Comparison of ENCODE assay signal across 27 cellular contexts in the genomic region with DNA sequence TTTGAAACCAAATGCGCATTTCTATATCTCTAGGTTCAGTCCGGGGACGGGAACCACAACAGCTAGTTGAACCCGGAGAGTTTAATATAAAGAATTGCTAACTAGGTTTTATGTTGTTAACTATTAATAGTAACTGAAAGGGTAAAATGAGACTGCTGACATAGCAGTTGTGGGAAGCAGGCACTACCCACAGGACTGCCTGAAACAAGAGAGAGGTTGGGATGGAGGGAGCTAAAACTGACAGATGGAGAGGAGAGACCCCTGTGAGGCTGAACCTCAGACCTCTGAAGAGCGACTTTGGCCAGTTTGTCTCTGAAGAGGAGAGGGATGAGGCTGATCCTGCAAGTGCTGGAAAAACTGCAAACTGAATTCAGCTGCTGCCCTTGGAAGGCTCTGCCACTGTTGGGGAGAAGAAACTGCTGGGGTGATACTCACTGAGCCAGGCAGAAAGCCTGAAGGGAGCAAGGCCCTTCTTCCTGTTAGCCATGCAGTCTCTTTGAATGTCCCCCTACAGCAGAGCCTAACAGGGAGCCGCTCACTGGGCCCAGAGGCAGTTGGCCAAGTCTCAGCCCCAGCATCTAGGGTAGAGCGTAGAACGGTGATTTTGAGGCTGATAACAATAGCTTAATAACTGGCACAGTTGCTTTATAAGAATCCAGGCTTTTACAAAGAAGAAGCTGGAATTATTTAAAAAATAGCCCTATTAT.
DNase-seq lines count a peak whose midpoint lies in the region; ATAC-seq, FAIRE-seq and TF ChIP-seq lines count a peak whose summit lies in the region.
"Had no signal": no experiment of that assay in that cellular context is flagged by ENCODE, and none has a peak within 500 bp of the region (broad histone marks: within the 10 kb centered on the region; RNA-seq: fewer than 3 reads in every experiment).

No MANE protein-coding gene starts in this region.

- FAIRE-seq in A549 (lab: Jason Lieb, UNC): no peak
- FAIRE-seq: GM19239 had no signal

- DNase-seq in A549 (ENCODE audit: low read depth in 1 of 2, low spot score in 1 of 2) (no peak), iPS-NIHi7 (ENCODE audit: extremely low spot score) (peak; percentile 16), NCI-H526 treated with DMSO at 0.1 percent for 48 hours (lab: John Stamatoyannopoulos, UW) (no peak), MCF 10A (ENCODE audit: unreplicated experiment) (no peak)
- no peak for DNase-seq in activated naive CD8-positive, alpha-beta T cell treated with anti-CD3 and anti-CD28 coated beads for 36 hours
- no peak for DNase-seq in activated CD4-positive, alpha-beta T cell treated with anti-CD3 and anti-CD28 coated beads, Interleukin-2, amount 10 ng/mL, durations not matched to agents 7 days and 5 days
- DNase-seq: Calu3; CD8-positive, alpha-beta memory T cell; DMS153; GF-D8; Karpas-422; NCI-H1048; NCI-H1436; NCI-H187 treated with DMSO at 0.1 percent for 48 hours; NCI-H2107; NCI-H2227 treated with DMSO at 0.1 percent for 48 hours; NCI-H510A; NCI-H748 treated with DMSO at 0.1 percent for 48 hours; NK-92 treated with Interleukin-12 subunit alpha and Interleukin-12 subunit beta, amount 100 ng/mL, for 24 hours; SIG-M5; SK-N-SH had no signal

- H3K4me2 ChIP-seq in A549: no peak overlapping the region
- H3K4me2 ChIP-seq: SK-N-SH had no signal

- POLR2A ChIA-PET in A549 (lab: Yijun Ruan, JAX) (no interaction called here), MCF 10A (lab: Yijun Ruan, JAX) (no interaction called here)
- POLR2A ChIA-PET in activated CD4-positive, alpha-beta T cell treated with anti-CD3 and anti-CD28 coated beads, Interleukin-2, amount 10 ng/mL, durations not matched to agents 7 days and 5 days (lab: Charles Lee): no interaction called here

- intact Hi-C loops in MCF 10A (cut with micrococcal nuclease): no loop called here

- H3K4me3 Mint-ChIP-seq in brain: no peak overlapping the region
- H3K4me3 Mint-ChIP-seq in activated naive CD8-positive, alpha-beta T cell treated with anti-CD3 and anti-CD28 coated beads for 36 hours: no peak overlapping the region
- H3K4me3 Mint-ChIP-seq in activated CD4-positive, alpha-beta T cell treated with anti-CD3 and anti-CD28 coated beads, Interleukin-2, amount 10 ng/mL, durations not matched to agents 7 days and 5 days: no peak overlapping the region
- no peak overlapping the region for H3K4me3 Mint-ChIP-seq in MCF 10A (ENCODE audit: unreplicated experiment)
- H3K4me3 Mint-ChIP-seq: CD8-positive, alpha-beta memory T cell; IgD-negative memory B cell had no signal

- CTCF ChIA-PET in A549 (lab: Yijun Ruan, JAX) (no interaction called here), MCF 10A (lab: Yijun Ruan, JAX) (no interaction called here)
- CTCF ChIA-PET in activated CD4-positive, alpha-beta T cell treated with anti-CD3 and anti-CD28 coated beads, Interleukin-2, amount 10 ng/mL, durations not matched to agents 7 days and 5 days (lab: Charles Lee): no interaction called here

- TF ChIP-seq CTCF in A549 (IDR thresholded peaks at IDR 0.05) (no peak), brain (conservative IDR thresholded peaks at IDR 0.05) (no peak), MCF 10A (IDR thresholded peaks at IDR 0.05; ENCODE audit: unreplicated experiment) (no peak)

- no peaks in the 10 kb centered on the region for H3K27me3 ChIP-seq in HUES64 (ENCODE audit: insufficient read depth, low read length)

- H3K27ac Mint-ChIP-seq in brain (peak overlapping the region in 3 of 5 experiments; percentile 3 to 82 (median 16)), MCF 10A (ENCODE audit: low read depth, unreplicated experiment) (no peak overlapping the region)
- H3K27ac Mint-ChIP-seq in activated naive CD8-positive, alpha-beta T cell treated with anti-CD3 and anti-CD28 coated beads for 36 hours: no peak overlapping the region
- H3K27ac Mint-ChIP-seq in activated CD4-positive, alpha-beta T cell treated with anti-CD3 and anti-CD28 coated beads, Interleukin-2, amount 10 ng/mL, durations not matched to agents 7 days and 5 days: no peak overlapping the region
- H3K27ac Mint-ChIP-seq: IgD-negative memory B cell had no signal

- ATAC-seq in A549: no peak

- H3K9ac ChIP-seq in HUES64 (ENCODE audit: low read depth, low read length): peak overlapping the region; percentile 24; the same call in 1 of the 2 replicates
- H3K9ac ChIP-seq: SK-N-SH had no signal

- no peak for TF ChIP-seq EP300 in A549 (IDR thresholded peaks at IDR 0.05)

- peaks cover 0 to 12% (median 9%) of the 10 kb centered on the region in 5 experiments for H3K9me3 Mint-ChIP-seq in brain
- peaks cover 2% of the 10 kb centered on the region for H3K9me3 Mint-ChIP-seq in activated naive CD8-positive, alpha-beta T cell treated with anti-CD3 and anti-CD28 coated beads for 36 hours
- H3K9me3 Mint-ChIP-seq in activated CD4-positive, alpha-beta T cell treated with anti-CD3 and anti-CD28 coated beads, Interleukin-2, amount 10 ng/mL, durations not matched to agents 7 days and 5 days: peaks cover 6% of the 10 kb centered on the region
- H3K9me3 Mint-ChIP-seq in MCF 10A (ENCODE audit: unreplicated experiment): no peaks in the 10 kb centered on the region

- H3K27me3 Mint-ChIP-seq in brain (no peaks in the 10 kb centered on the region), MCF 10A (ENCODE audit: insufficient read depth, unreplicated experiment) (no peaks in the 10 kb centered on the region)
- H3K27me3 Mint-ChIP-seq in activated naive CD8-positive, alpha-beta T cell treated with anti-CD3 and anti-CD28 coated beads for 36 hours: no peaks in the 10 kb centered on the region
- no peaks in the 10 kb centered on the region for H3K27me3 Mint-ChIP-seq in activated CD4-positive, alpha-beta T cell treated with anti-CD3 and anti-CD28 coated beads, Interleukin-2, amount 10 ng/mL, durations not matched to agents 7 days and 5 days
- H3K27me3 Mint-ChIP-seq: CD8-positive, alpha-beta memory T cell; IgD-negative memory B cell had no signal

- H3K4me1 Mint-ChIP-seq in brain: peaks cover 25% of the 10 kb centered on the region
- no peaks in the 10 kb centered on the region for H3K4me1 Mint-ChIP-seq in activated naive CD8-positive, alpha-beta T cell treated with anti-CD3 and anti-CD28 coated beads for 36 hours
- no peaks in the 10 kb centered on the region for H3K4me1 Mint-ChIP-seq in activated CD4-positive, alpha-beta T cell treated with anti-CD3 and anti-CD28 coated beads, Interleukin-2, amount 10 ng/mL, durations not matched to agents 7 days and 5 days
- H3K4me1 Mint-ChIP-seq in MCF 10A (ENCODE audit: insufficient read depth, unreplicated experiment): no peaks in the 10 kb centered on the region
- H3K4me1 Mint-ChIP-seq: CD8-positive, alpha-beta memory T cell; IgD-negative memory B cell had no signal

- H3K4me3 ChIP-seq in A549 (no peak overlapping the region), HUES64 (ENCODE audit: low read length) (no peak overlapping the region)

- TF ChIP-seq POLR2A in A549 (IDR thresholded peaks at IDR 0.05; ENCODE audit: low read length): no peak

- WGBS in A549 (ENCODE audit: missing lambda C conversion rate): 37% methylated on average over 8 of the region's 8 CpGs
- 68% methylated on average over 7 of the region's 8 CpGs for WGBS in HUES64

- BruUV-seq in MCF 10A (replicated peaks; lab: Mats Ljungman, UMichigan): no TSS peak

- H3K27ac ChIP-seq in A549 (no peak overlapping the region), HUES64 (ENCODE audit: low read depth, low read length) (peak overlapping the region; percentile 62; the same call in 1 of the 2 replicates)
- H3K27ac ChIP-seq: C4-2B, HL-60 had no signal

- TF ChIP-seq RAD21 in A549 (conservative IDR thresholded peaks at IDR 0.05 in 1 of 2, IDR thresholded peaks at IDR 0.05 in 1 of 2): no peak

- H3K36me3 ChIP-seq in HUES64 (ENCODE audit: insufficient read depth, low read length): no peaks in the 10 kb centered on the region

- H3K4me1 ChIP-seq in A549 (no peaks in the 10 kb centered on the region), HUES64 (ENCODE audit: insufficient read depth, low read length) (peaks cover 8% of the 10 kb centered on the region)

- H3K9me3 ChIP-seq in A549: no peaks in the 10 kb centered on the region
- no peaks in the 10 kb centered on the region for H3K9me3 ChIP-seq in HUES64 (ENCODE audit: insufficient read depth, low read depth, low read length)
- H3K9me3 ChIP-seq: SK-N-SH had no signal

- H3K36me3 Mint-ChIP-seq in brain (peaks cover 13% of the 10 kb centered on the region), MCF 10A (ENCODE audit: insufficient read depth, unreplicated experiment) (no peaks in the 10 kb centered on the region)
- H3K36me3 Mint-ChIP-seq in activated naive CD8-positive, alpha-beta T cell treated with anti-CD3 and anti-CD28 coated beads for 36 hours: no peaks in the 10 kb centered on the region
- H3K36me3 Mint-ChIP-seq in activated CD4-positive, alpha-beta T cell treated with anti-CD3 and anti-CD28 coated beads, Interleukin-2, amount 10 ng/mL, durations not matched to agents 7 days and 5 days (ENCODE audit: low read depth): no peaks in the 10 kb centered on the region
- H3K36me3 Mint-ChIP-seq: CD8-positive, alpha-beta memory T cell; IgD-negative memory B cell had no signal

TF ChIP-seq in A549, 52 proteins besides CTCF, POLR2A, EP300 and RAD21:
- no peak for TF ChIP-seq HEYL (CRISPR knock-in tag; IDR thresholded peaks at IDR 0.05)
- TF ChIP-seq MAFK (IDR thresholded peaks at IDR 0.05; ENCODE audit: partially characterized antibody): peak; percentile 48

Comparison
In these comparisons a context has a peak if more than half of its experiments do, and no peak if none do; other contexts are left out.
1. H3K27ac Mint-ChIP-seq: peak in brain (3 of 5); none in activated naive CD8-positive, alpha-beta T cell treated with anti-CD3 and anti-CD28 coated beads for 36 hours (single experiment), activated CD4-positive, alpha-beta T cell treated with anti-CD3 and anti-CD28 coated beads, Interleukin-2, amount 10 ng/mL, durations not matched to agents 7 days and 5 days (single experiment) and MCF 10A (single experiment).